Comparison of ENCODE assay signal across 8 cellular contexts in genomic region chr19:49808762-49809154, GRCh38. TPM values are rescaled to one million over a fixed set of nuclear protein-coding genes. Genes with fewer than 3 reads are reported as not detected.
A peak's percentile ranks its signal among the peaks of the same experiment; 100 is the strongest.
DNase-seq lines count a peak whose midpoint lies in the region; ATAC-seq and TF ChIP-seq lines count a peak whose summit lies in the region.

No MANE protein-coding gene starts in this region.

- ATAC-seq in GM21390 (IDR thresholded peaks at IDR 0.05; ENCODE audit: unreplicated experiment) (no peak), HG03342 (IDR thresholded peaks at IDR 0.05; ENCODE audit: unreplicated experiment) (no peak)

- peak overlapping the region; percentile 73 for H3K4me3 Mint-ChIP-seq in activated CD4-positive, alpha-beta T cell treated with anti-CD3 and anti-CD28 coated beads, Interleukin-2, amount 10 ng/mL, durations not matched to agents 7 days and 5 days

- DNase-seq in DMS53 (lab: John Stamatoyannopoulos, UW) (peak; percentile 96), NCI-H1694 treated with DMSO at 0.1 percent for 48 hours (lab: John Stamatoyannopoulos, UW) (peak; percentile 36), choroid plexus epithelial cell (ENCODE audit: low read depth) (peak; percentile 90), kidney glomerular epithelial cell (lab: John Stamatoyannopoulos, UW) (peak; percentile 62)
- DNase-seq in activated CD4-positive, alpha-beta T cell treated with anti-CD3 and anti-CD28 coated beads, Interleukin-2, amount 10 ng/mL, durations not matched to agents 7 days and 5 days: peak; percentile 87
- peak; percentile 73 to 84 (median 76) for DNase-seq in stimulated activated CD4-positive, alpha-beta T cell treated with anti-CD3 and anti-CD28 coated beads, Interleukin-12 subunit alpha, Interleukin-12 subunit beta, amount 100 ng/mL, for 48 hours (ENCODE audit: low read depth in 2 of 3, low spot score in 1 of 3)

- CTCF ChIA-PET in activated CD4-positive, alpha-beta T cell treated with anti-CD3 and anti-CD28 coated beads, Interleukin-2, amount 10 ng/mL, durations not matched to agents 7 days and 5 days (lab: Charles Lee): interaction anchor here (1.0 to 1.7 kb wide), 2 partner anchors 42 to 130 kb away, joined by 3 read pairs; partner anchors contain the start of gene AP2A1

- TF ChIP-seq CTCF in choroid plexus epithelial cell (conservative IDR thresholded peaks at IDR 0.05; ENCODE audit: low read depth, low read length): no peak

- peaks cover 6% of the 10 kb centered on the region for H3K36me3 Mint-ChIP-seq in activated CD4-positive, alpha-beta T cell treated with anti-CD3 and anti-CD28 coated beads, Interleukin-2, amount 10 ng/mL, durations not matched to agents 7 days and 5 days (ENCODE audit: low read depth)

- H3K4me3 ChIP-seq in choroid plexus epithelial cell (ENCODE audit: low read depth, low read length): peak overlapping the region; percentile 73

- H3K27me3 Mint-ChIP-seq in activated CD4-positive, alpha-beta T cell treated with anti-CD3 and anti-CD28 coated beads, Interleukin-2, amount 10 ng/mL, durations not matched to agents 7 days and 5 days: no peaks in the 10 kb centered on the region

- POLR2A ChIA-PET in activated CD4-positive, alpha-beta T cell treated with anti-CD3 and anti-CD28 coated beads, Interleukin-2, amount 10 ng/mL, durations not matched to agents 7 days and 5 days (lab: Charles Lee): no interaction called here

- H3K27ac Mint-ChIP-seq in activated CD4-positive, alpha-beta T cell treated with anti-CD3 and anti-CD28 coated beads, Interleukin-2, amount 10 ng/mL, durations not matched to agents 7 days and 5 days: peak overlapping the region; percentile 68

- H3K9me3 Mint-ChIP-seq in activated CD4-positive, alpha-beta T cell treated with anti-CD3 and anti-CD28 coated beads, Interleukin-2, amount 10 ng/mL, durations not matched to agents 7 days and 5 days: no peaks in the 10 kb centered on the region

- peaks cover 48% of the 10 kb centered on the region for H3K4me1 Mint-ChIP-seq in activated CD4-positive, alpha-beta T cell treated with anti-CD3 and anti-CD28 coated beads, Interleukin-2, amount 10 ng/mL, durations not matched to agents 7 days and 5 days

RNA-seq across cellular contexts. Expression of gene FUZ, which starts 4.3 kb away (rescaled TPM):
- total RNA-seq in activated CD4-positive, alpha-beta T cell treated with anti-CD3 and anti-CD28 coated beads, Interleukin-2, amount 10 ng/mL, durations not matched to agents 7 days and 5 days: 10 to 100 TPM; 13.3 to 13.9 TPM

RNA-seq across cellular contexts. Expression of gene MED25, which starts 9.3 kb away (rescaled TPM):
- total RNA-seq in activated CD4-positive, alpha-beta T cell treated with anti-CD3 and anti-CD28 coated beads, Interleukin-2, amount 10 ng/mL, durations not matched to agents 7 days and 5 days: 10 to 100 TPM; 57.9 to 62.7 TPM

RNA-seq across cellular contexts. Expression of gene AP2A1, which starts 42.0 kb away (rescaled TPM):
- total RNA-seq in activated CD4-positive, alpha-beta T cell treated with anti-CD3 and anti-CD28 coated beads, Interleukin-2, amount 10 ng/mL, durations not matched to agents 7 days and 5 days: 10 to 100 TPM; 77.2 to 87.9 TPM

RNA-seq across cellular contexts. Expression of gene PTOV1, which starts 42.2 kb away (rescaled TPM):
- total RNA-seq in activated CD4-positive, alpha-beta T cell treated with anti-CD3 and anti-CD28 coated beads, Interleukin-2, amount 10 ng/mL, durations not matched to agents 7 days and 5 days: 10 to 100 TPM; 60.7 to 76.8 TPM

RNA-seq across cellular contexts. Expression of gene TSKS, which starts 45.7 kb away (rescaled TPM):
- 1 to 10 TPM; 4.5 to 5.4 TPM for total RNA-seq in activated CD4-positive, alpha-beta T cell treated with anti-CD3 and anti-CD28 coated beads, Interleukin-2, amount 10 ng/mL, durations not matched to agents 7 days and 5 days

Comparison
In these comparisons a context has a peak if more than half of its experiments do, and no peak if none do; other contexts are left out.
1. DNase-seq: peak in every context shown above with its lines; median percentile 96 in DMS53; 90 in choroid plexus epithelial cell; 87 in activated CD4-positive, alpha-beta T cell treated with anti-CD3 and anti-CD28 coated beads, Interleukin-2, amount 10 ng/mL, durations not matched to agents 7 days and 5 days; 76 in stimulated activated CD4-positive, alpha-beta T cell treated with anti-CD3 and anti-CD28 coated beads, Interleukin-12 subunit alpha, Interleukin-12 subunit beta, amount 100 ng/mL, for 48 hours; 62 in kidney glomerular epithelial cell; 36 in NCI-H1694 treated with DMSO at 0.1 percent for 48 hours.